ENCODE assay signal across 1 cellular context in genomic region chr4:142925161-142925560, GRCh38.
TF ChIP-seq lines count a peak whose summit lies in the region.

No MANE protein-coding gene starts in this region.

TF ChIP-seq in GM23338, 12 proteins besides CTCF, POLR2A, EP300 and RAD21 (continued from another document):
- TF ChIP-seq REST (IDR thresholded peaks at IDR 0.05; ENCODE audit: unreplicated experiment) (no peak), ZNF331 (CRISPR knock-in tag; IDR thresholded peaks at IDR 0.05; ENCODE audit: low read depth) (no peak), NANOG (IDR thresholded peaks at IDR 0.05; ENCODE audit: borderline replicate concordance) (no peak)
